16 cellular contexts compared by ENCODE assay signal in genomic region chr5:170752257-170753215, GRCh38. TPM values are rescaled to one million over a fixed set of nuclear protein-coding genes. Genes with fewer than 3 reads are reported as not detected.
DNase-seq lines count a peak whose midpoint lies in the region; ATAC-seq and TF ChIP-seq lines count a peak whose summit lies in the region.
"Had no signal": no experiment of that assay in that cellular context is flagged by ENCODE, and none has a peak within 500 bp of the region (broad histone marks: within the 10 kb centered on the region; RNA-seq: fewer than 3 reads in every experiment).

No MANE protein-coding gene starts in this region.

- intact Hi-C loops in body of pancreas (cut with DNase I) (no loop called here), mucosa of descending colon (cut with DNase I, micrococcal nuclease) (no loop called here)

- H3K27me3 ChIP-seq in body of pancreas: no peaks in the 10 kb centered on the region

- DNase-seq in DMS79 (lab: John Stamatoyannopoulos, UW) (peak; percentile 80), NCI-H2029 treated with DMSO at 0.1 percent for 48 hours (lab: John Stamatoyannopoulos, UW) (peak; percentile 28), body of pancreas (peak in 2 of 4 donors; percentile 41 to 46), mucosa of descending colon (peak in 1 of 3 donors; percentile 56), HFFc6 (no peak), NOMO-1 treated with dmso at 0.1 percent for 144 hours (lab: John Stamatoyannopoulos, UW; ENCODE audit: unreplicated experiment) (no peak)
- DNase-seq in stimulated activated CD4-positive, alpha-beta T cell treated with anti-CD3 and anti-CD28 coated beads, Interleukin-15, amount 100 ng/mL, for 24 hours: no peak
- DNase-seq in stimulated activated CD4-positive, alpha-beta T cell treated with anti-CD3 and anti-CD28 coated beads, Interleukin-1b, Interleukin-23, amount 100 ng/mL, for 48 hours: no peak
- DNase-seq: activated CD8-positive, alpha-beta memory T cell treated with anti-CD3 and anti-CD28 coated beads, Interleukin-2, amount 50 U/mL, for 48 hours; amygdala; dorsolateral prefrontal cortex; left lung; NCI-H187 treated with DMSO at 0.1 percent for 48 hours had no signal

- no peak overlapping the region for H3K4me3 Mint-ChIP-seq in HFFc6
- H3K4me3 Mint-ChIP-seq: IgD-negative memory B cell had no signal

- 45 to 58% methylated on average over 5 to 10 of the region's 10 CpGs for WGBS in body of pancreas, 2 donors

- H3K27me3 Mint-ChIP-seq in HFFc6 (ENCODE audit: insufficient read depth): peaks cover 19% of the 10 kb centered on the region

- TF ChIP-seq CTCF in body of pancreas (IDR thresholded peaks at IDR 0.05): no peak
- TF ChIP-seq CTCF in mucosa of descending colon (IDR thresholded peaks at IDR 0.05): no peak
- no peak for TF ChIP-seq CTCF in HFFc6 (IDR thresholded peaks at IDR 0.05)

- no peak for TF ChIP-seq POLR2A in body of pancreas (IDR thresholded peaks at IDR 0.05)

- H3K36me3 ChIP-seq in body of pancreas (replicated peaks in 1 of 2; ENCODE audit: insufficient read depth in 1 of 2, low read depth in 2 of 2): no peaks in the 10 kb centered on the region
- no peaks in the 10 kb centered on the region for H3K36me3 ChIP-seq in mucosa of descending colon (ENCODE audit: low read depth)
- H3K36me3 ChIP-seq: gastroesophageal sphincter, left lung had no signal

- H3K4me3 ChIP-seq in body of pancreas: no peak overlapping the region
- no peak overlapping the region for H3K4me3 ChIP-seq in mucosa of descending colon
- H3K4me3 ChIP-seq: dorsolateral prefrontal cortex, gastroesophageal sphincter, left lung had no signal

- H3K27ac ChIP-seq in body of pancreas: peak overlapping the region in 3 of 4 donors; percentile 10 to 87 (median 76)
- H3K27ac ChIP-seq: dorsolateral prefrontal cortex, gastroesophageal sphincter, left lung had no signal

- ATAC-seq in body of pancreas (peak; percentile 28), mucosa of descending colon (peak; percentile 28)
- ATAC-seq: gastroesophageal sphincter, left lung had no signal

- H3K27ac Mint-ChIP-seq in HFFc6: no peak overlapping the region
- H3K27ac Mint-ChIP-seq: IgD-negative memory B cell had no signal

- H3K4me1 ChIP-seq in body of pancreas (peaks cover 71% of the 10 kb centered on the region), mucosa of descending colon (ENCODE audit: low read depth) (peaks cover 22% of the 10 kb centered on the region)

- H3K36me3 Mint-ChIP-seq in HFFc6 (ENCODE audit: low read depth): no peaks in the 10 kb centered on the region
- H3K36me3 Mint-ChIP-seq: IgD-negative memory B cell had no signal

- no peaks in the 10 kb centered on the region for H3K9me3 Mint-ChIP-seq in HFFc6
- H3K9me3 Mint-ChIP-seq: IgD-negative memory B cell had no signal

- H3K9me3 ChIP-seq in body of pancreas (no peaks in the 10 kb centered on the region), mucosa of descending colon (no peaks in the 10 kb centered on the region)
- H3K9me3 ChIP-seq: gastroesophageal sphincter, left lung had no signal

- H3K4me1 Mint-ChIP-seq in HFFc6 (ENCODE audit: low read depth): peaks cover 7% of the 10 kb centered on the region; the same call in 1 of the 2 replicates

RNA-seq across cellular contexts. Expression of gene GABRP, which starts 31.0 kb away (rescaled TPM):
- total RNA-seq in body of pancreas: 1 to 10 TPM in 1 of 2 donors, not detected in 1; 8.6 TPM
- total RNA-seq in mucosa of descending colon: 1 to 10 TPM in 1 of 3 donors, under 1 TPM in 1, not detected in 1; 0.09 to 2.0 TPM
- total RNA-seq in HFFc6 (2021; fragmentation: NEBNext Ultra II Directional; extraction: Animal tissue kit (Norgen Biotek cat#: 25700)): not detected
- total RNA-seq: SK-MEL-5 had no signal

Comparison
In these comparisons a context has a peak if more than half of its experiments do, and no peak if none do; other contexts are left out.
1. DNase-seq: peak in DMS79 (single experiment) and NCI-H2029 treated with DMSO at 0.1 percent for 48 hours (single experiment); none in HFFc6 (single experiment), stimulated activated CD4-positive, alpha-beta T cell treated with anti-CD3 and anti-CD28 coated beads, Interleukin-15, amount 100 ng/mL, for 24 hours (single experiment), stimulated activated CD4-positive, alpha-beta T cell treated with anti-CD3 and anti-CD28 coated beads, Interleukin-1b, Interleukin-23, amount 100 ng/mL, for 48 hours (single experiment) and NOMO-1 treated with dmso at 0.1 percent for 144 hours (single experiment).